9 cellular contexts compared by ENCODE assay signal in genomic region chr13:113815151-113816058, GRCh38. TPM values are rescaled to one million over a fixed set of nuclear protein-coding genes. Genes with fewer than 3 reads are reported as not detected.
A peak's percentile ranks its signal among the peaks of the same experiment; 100 is the strongest.
DNase-seq lines count a peak whose midpoint lies in the region; TF ChIP-seq lines count a peak whose summit lies in the region.
"Had no signal": no experiment of that assay in that cellular context is flagged by ENCODE, and none has a peak within 500 bp of the region (broad histone marks: within the 10 kb centered on the region; RNA-seq: fewer than 3 reads in every experiment).

No MANE protein-coding gene starts in this region.

- H3K4me1 Mint-ChIP-seq in chondrocyte (ENCODE audit: low read depth), result peaks cover 44% of the 10 kb centered on the region

- no peaks in the 10 kb centered on the region for H3K27me3 ChIP-seq in Peyer's patch
- H3K27me3 ChIP-seq in MG63, result no peaks in the 10 kb centered on the region
- H3K27me3 ChIP-seq in brain microvascular endothelial cell (replicated peaks), result no peaks in the 10 kb centered on the region

- no peaks in the 10 kb centered on the region for H3K9me3 ChIP-seq in Peyer's patch
- H3K9me3 ChIP-seq in MG63, result no peaks in the 10 kb centered on the region

- H3K9me3 Mint-ChIP-seq in chondrocyte (ENCODE audit: low read depth), result no peaks in the 10 kb centered on the region

- peaks cover 5% of the 10 kb centered on the region for H3K36me3 Mint-ChIP-seq in chondrocyte (ENCODE audit: low read depth)

- in situ Hi-C loops in GM18951 (cut with MboI; ENCODE audit: low sequenced_read_pairs, unreplicated experiment), result no loop called here
- in situ Hi-C loops in brain microvascular endothelial cell (cut with HindIII; ENCODE audit: low pct_ligation_motif_present, low sequenced_read_pairs), result no loop called here

- H3K4me3 ChIP-seq in Peyer's patch, result peak overlapping the region; percentile 21 to 48 (median 38)
- H3K4me3 ChIP-seq in MG63, result no peak overlapping the region
- no peak overlapping the region for H3K4me3 ChIP-seq in brain microvascular endothelial cell (ENCODE audit: low read depth, low read length)
- H3K4me3 ChIP-seq: GM23248 had no signal

- no peak for TF ChIP-seq CTCF in Peyer's patch (IDR thresholded peaks at IDR 0.05)
- no peak for TF ChIP-seq CTCF in chondrocyte (IDR thresholded peaks at IDR 0.05)
- TF ChIP-seq CTCF in brain microvascular endothelial cell (IDR thresholded peaks at IDR 0.05; ENCODE audit: low read depth, low read length, missing control alignments), result no peak

- H3K27ac Mint-ChIP-seq in chondrocyte (ENCODE audit: unreplicated experiment), result peak overlapping the region; percentile 30

- H3K27me3 Mint-ChIP-seq in chondrocyte (ENCODE audit: low read depth), result no peaks in the 10 kb centered on the region

- peak overlapping the region in 1 of 4 donors; percentile 62 for H3K27ac ChIP-seq in Peyer's patch
- H3K27ac ChIP-seq in brain microvascular endothelial cell, result no peak overlapping the region
- H3K27ac ChIP-seq: GM23248 had no signal

- DNase-seq in Peyer's patch (no peak), chondrocyte (ENCODE audit: low spot score) (no peak), hypothalamus (lab: John Stamatoyannopoulos, UW) (no peak), MG63 (no peak), brain microvascular endothelial cell (no peak)
- DNase-seq in stimulated activated CD4-positive, alpha-beta T cell treated with anti-CD3 and anti-CD28 coated beads, Interleukin-2, amount 100 ng/mL, for 48 hours, result peak; percentile 25 to 27
- DNase-seq: effector CD8-positive, alpha-beta T cell had no signal

- peaks cover 0 to 23% (median 0%) of the 10 kb centered on the region in 4 donors for H3K4me1 ChIP-seq in Peyer's patch

- peaks cover 0 to 8% (median 0%) of the 10 kb centered on the region in 3 donors for H3K36me3 ChIP-seq in Peyer's patch
- peaks cover 30% of the 10 kb centered on the region for H3K36me3 ChIP-seq in MG63
- H3K36me3 ChIP-seq in brain microvascular endothelial cell (replicated peaks), result no peaks in the 10 kb centered on the region

- no peak overlapping the region for H3K4me3 Mint-ChIP-seq in chondrocyte (ENCODE audit: unreplicated experiment)

- peak; percentile 26 for TF ChIP-seq POLR2A in GM18951 (IDR thresholded peaks at IDR 0.05; ENCODE audit: extremely low read depth, insufficient read depth, insufficient read length)
- no peak for TF ChIP-seq POLR2A in Peyer's patch (IDR thresholded peaks at IDR 0.05)

RNA-seq across cellular contexts. Expression of gene GAS6, which starts 48.5 kb away (rescaled TPM):
- total RNA-seq in Peyer's patch (100 to 1,000 TPM; 132 to 226 (median 154) TPM), chondrocyte (83.7 to 113 TPM (median 111 TPM) in 3 replicates)
- 332 and 394 TPM in 2 replicates for total RNA-seq in MG63 (2014; rRNA removed; shearing (Covaris generic); ENCODE audit: low replicate concordance)

RNA-seq across cellular contexts. Expression of gene TMEM255B, which starts 56.4 kb away (rescaled TPM):
- total RNA-seq in Peyer's patch (10 to 100 TPM in 1 of 4 donors, 1 to 10 TPM in 2, not detected in 1; 1.8 to 17.3 (median 3.5) TPM), chondrocyte (2.6 to 7.1 TPM (median 5.2 TPM) in 3 replicates)
- total RNA-seq in MG63 (2014; rRNA removed; shearing (Covaris generic); ENCODE audit: low replicate concordance), result 1.4 TPM in 1 of 2 replicates, not detected in the other
- total RNA-seq: GM23248 had no signal

Comparison
In these comparisons a context has a peak if more than half of its experiments do, and no peak if none do; other contexts are left out.
1. DNase-seq: peak in stimulated activated CD4-positive, alpha-beta T cell treated with anti-CD3 and anti-CD28 coated beads, Interleukin-2, amount 100 ng/mL, for 48 hours (2 of 2); none in Peyer's patch (0 of 3), chondrocyte (single experiment), hypothalamus (0 of 51), MG63 (single experiment) and brain microvascular endothelial cell (single experiment).
2. H3K4me3 ChIP-seq: peak in Peyer's patch (4 of 4); none in MG63 (single experiment) and brain microvascular endothelial cell (single experiment).